Comparison of ENCODE assay signal across 16 cellular contexts in genomic region chr17:9258115-9259020, GRCh38.
DNase-seq lines count a peak whose midpoint lies in the region; ATAC-seq, FAIRE-seq and TF ChIP-seq lines count a peak whose summit lies in the region.
"Had no signal": no experiment of that assay in that cellular context is flagged by ENCODE, and none has a peak within 500 bp of the region (broad histone marks: within the 10 kb centered on the region; RNA-seq: fewer than 3 reads in every experiment).

No MANE protein-coding gene starts in this region.

- TF ChIP-seq POLR2A in HepG2 (IDR thresholded peaks at IDR 0.05; ENCODE audit: insufficient read depth in 1 of 2, low read depth in 2 of 2, low read length in 2 of 2) = no peak

- no peak overlapping the region for H3K4me3 ChIP-seq in BLaER1
- no peak overlapping the region for H3K4me3 ChIP-seq in HEK293 (ENCODE audit: low read depth, low read length)
- peak overlapping the region in 1 of 3 experiments; percentile 30; a peak in 2 of 6 replicates for H3K4me3 ChIP-seq in HepG2 (replicated peaks in 1 of 3; ENCODE audit: insufficient read depth in 1 of 3, low read depth in 2 of 3, low read length in 3 of 3)
- H3K4me3 ChIP-seq in mucosa of descending colon = no peak overlapping the region
- H3K4me3 ChIP-seq: GM23248, PC-9, uterus had no signal

- H3K79me2 ChIP-seq in HepG2 (ENCODE audit: insufficient read depth, low read length) = no peaks in the 10 kb centered on the region

- H3K4me1 ChIP-seq in BLaER1 = peaks cover 58% of the 10 kb centered on the region
- H3K4me1 ChIP-seq in HEK293 (ENCODE audit: control insufficient read depth, insufficient read depth, low read length) = peaks cover 8% of the 10 kb centered on the region; the same call in 1 of the 2 replicates
- H3K4me1 ChIP-seq in HepG2 (ENCODE audit: insufficient read depth, low read length) = peaks cover 43% of the 10 kb centered on the region
- peaks cover 13% of the 10 kb centered on the region for H3K4me1 ChIP-seq in mucosa of descending colon (ENCODE audit: low read depth)

- peaks cover 5 to 10% of the 10 kb centered on the region in 2 donors for H3K4me1 Mint-ChIP-seq in effector memory CD8-positive, alpha-beta T cell (ENCODE audit: low read depth in 2 of 2)

- CTCF ChIA-PET in HEK293 (lab: Yijun Ruan, JAX) = interaction anchor here (0.8 to 1.5 kb wide), 2 partner anchors 35 to 260 kb away, joined by 3 read pairs; no protein-coding TSS in a partner anchor
- CTCF ChIA-PET in HepG2 (lab: Yijun Ruan, JAX; ENCODE audit: low intra/inter-chr PET ratio, low total read pairs) = no interaction called here

- in situ Hi-C loops in HepG2 (cut with HindIII; ENCODE audit: extremely low pct_ligation_motif_present, low pct_unique_long_range_greater_than_20kb) = no loop called here

- no peak overlapping the region for H2AFZ ChIP-seq in HepG2 (ENCODE audit: low read length)
- H2AFZ ChIP-seq: GM23248, PC-9 had no signal

- H3K27me3 Mint-ChIP-seq in effector memory CD8-positive, alpha-beta T cell = no peaks in the 10 kb centered on the region
- H3K27me3 Mint-ChIP-seq: activated B cell treated with CpG ODN at 0.5 μM for 24 hours had no signal

- DNase-seq in SHP77 treated with DMSO at 0.1 percent for 48 hours (lab: John Stamatoyannopoulos, UW) = peak; percentile 30
- peak; percentile 67 for DNase-seq in HepG2 (ENCODE audit: low spot score)
- no peak for DNase-seq in substantia nigra (lab: John Stamatoyannopoulos, UW)
- DNase-seq in CD1c-positive myeloid dendritic cell (ENCODE audit: extremely low spot score) = no peak
- DNase-seq in effector memory CD8-positive, alpha-beta T cell = no peak
- DNase-seq in mucosa of descending colon = no peak
- DNase-seq: activated B cell treated with CpG ODN at 0.5 μM for 24 hours; activated CD8-positive, alpha-beta memory T cell treated with anti-CD3 and anti-CD28 coated beads, Interleukin-2, amount 50 U/mL, for 48 hours; DMS153; GM23248; MV-4-11; PC-9; stimulated activated naive CD4-positive, alpha-beta T cell; uterus had no signal

- 36% methylated on average over 15 of the region's 15 CpGs for WGBS in HepG2 (ENCODE audit: low lambda C conversion rate)

- FAIRE-seq in HepG2 (lab: Jason Lieb, UNC) = peak; percentile 77

- peak overlapping the region in 1 of 2 donors; percentile 60 for H3K27ac Mint-ChIP-seq in effector memory CD8-positive, alpha-beta T cell
- H3K27ac Mint-ChIP-seq: activated B cell treated with CpG ODN at 0.5 μM for 24 hours had no signal

- ATAC-seq in HepG2 (peak; percentile 85), mucosa of descending colon (no peak)
- no peak for ATAC-seq in effector memory CD8-positive, alpha-beta T cell (replicated peaks)

- H3K36me3 Mint-ChIP-seq in effector memory CD8-positive, alpha-beta T cell (ENCODE audit: insufficient read depth) = no peaks in the 10 kb centered on the region

- H3K9me3 ChIP-seq in BLaER1 = no peaks in the 10 kb centered on the region
- no peaks in the 10 kb centered on the region for H3K9me3 ChIP-seq in HEK293 (ENCODE audit: control insufficient read depth, insufficient read depth, low read depth, low read length)
- no peaks in the 10 kb centered on the region for H3K9me3 ChIP-seq in HepG2 (ENCODE audit: low read length)
- H3K9me3 ChIP-seq in mucosa of descending colon = no peaks in the 10 kb centered on the region
- H3K9me3 ChIP-seq: uterus had no signal

- no peaks in the 10 kb centered on the region for H3K9me3 Mint-ChIP-seq in effector memory CD8-positive, alpha-beta T cell
- H3K9me3 Mint-ChIP-seq: activated B cell treated with CpG ODN at 0.5 μM for 24 hours had no signal

- H3K4me3 Mint-ChIP-seq in effector memory CD8-positive, alpha-beta T cell = no peak overlapping the region
- H3K4me3 Mint-ChIP-seq: activated B cell treated with CpG ODN at 0.5 μM for 24 hours had no signal

- BruUV-seq in HepG2 (replicated peaks; lab: Mats Ljungman, UMichigan) = no TSS peak

- H3K36me3 ChIP-seq in BLaER1 (no peaks in the 10 kb centered on the region), HEK293 (ENCODE audit: control insufficient read depth in 2 of 2, insufficient read depth in 1 of 2, low read length in 2 of 2) (no peaks in the 10 kb centered on the region), HepG2 (replicated peaks in 1 of 2; ENCODE audit: control insufficient read depth in 1 of 2, insufficient read depth in 2 of 2, low read length in 2 of 2) (no peaks in the 10 kb centered on the region), mucosa of descending colon (ENCODE audit: low read depth) (no peaks in the 10 kb centered on the region)
- H3K36me3 ChIP-seq: uterus had no signal

- TF ChIP-seq EP300 in HepG2 (IDR thresholded peaks at IDR 0.05; ENCODE audit: low read depth in 2 of 2, low read length in 2 of 2) = peak in 1 of 2 experiments; percentile 52; a peak in 1 of 4 replicates
- TF ChIP-seq EP300 in HepG2 (CRISPR knock-in tag; IDR thresholded peaks at IDR 0.05; ENCODE audit: borderline replicate concordance) = no peak

- intact Hi-C loops in HepG2 (cut with micrococcal nuclease; ENCODE audit: unreplicated experiment) (no loop called here), mucosa of descending colon (cut with DNase I, micrococcal nuclease) (no loop called here)

- H3K27me3 ChIP-seq in BLaER1 (peaks cover 23% of the 10 kb centered on the region), HepG2 (ENCODE audit: control insufficient read depth in 1 of 2, insufficient read depth in 2 of 2, low read length in 2 of 2) (no peaks in the 10 kb centered on the region)
- H3K27me3 ChIP-seq: uterus had no signal

- H3K27ac ChIP-seq in BLaER1 (no peak overlapping the region), HEK293 (ENCODE audit: extremely low read depth, low read depth, low read length) (no peak overlapping the region), HepG2 (ENCODE audit: extremely low read length, insufficient read depth, low read length) (no peak overlapping the region), substantia nigra (ENCODE audit: low read depth, low read length, poor library complexity, severe bottlenecking) (no peak overlapping the region)
- H3K27ac ChIP-seq: PC-9 had no signal

- peak overlapping the region; percentile 86 for H3K4me2 ChIP-seq in BLaER1
- peak overlapping the region; percentile 63 for H3K4me2 ChIP-seq in HepG2 (ENCODE audit: low read depth, low read length)
- H3K4me2 ChIP-seq: PC-9 had no signal

- TF ChIP-seq CTCF in HEK293 (tag by site-specific recombination; IDR thresholded peaks at IDR 0.05) (no peak), HepG2 (CRISPR knock-in tag; IDR thresholded peaks at IDR 0.05) (no peak), mucosa of descending colon (IDR thresholded peaks at IDR 0.05) (no peak)

- H4K20me1 ChIP-seq in BLaER1 (peaks cover 61% of the 10 kb centered on the region), HepG2 (ENCODE audit: insufficient read depth, low read length) (no peaks in the 10 kb centered on the region)

- TF ChIP-seq RAD21 in HepG2 (CRISPR knock-in tag; IDR thresholded peaks at IDR 0.05) = no peak

- POLR2A ChIA-PET in HEK293 (lab: Yijun Ruan, JAX) (no interaction called here), HepG2 (lab: Yijun Ruan, JAX) (no interaction called here)

- H3K9ac ChIP-seq in BLaER1 = no peak overlapping the region
- H3K9ac ChIP-seq in HepG2 (ENCODE audit: insufficient read depth, low read depth, low read length) = peak overlapping the region; percentile 7; the same call in 1 of the 2 replicates
- H3K9ac ChIP-seq: GM23248 had no signal

TF ChIP-seq in HEK293, 187 proteins besides CTCF, POLR2A, EP300 and RAD21:
- TF ChIP-seq ZBTB44 (tag by site-specific recombination; IDR thresholded peaks at IDR 0.05) (no peak), ZIC2 (tag by site-specific recombination; IDR thresholded peaks at IDR 0.05) (0 out of 2 replicates have a peak, but pooled peaks have one; percentile 16), GLIS1 (tag by site-specific recombination; IDR thresholded peaks at IDR 0.05) (peak; percentile 67; the same call in 1 of the 2 replicates)

TF ChIP-seq in HepG2, 621 proteins besides CTCF, POLR2A, EP300 and RAD21 (continues in another document):
- TF ChIP-seq ZNF446 (CRISPR knock-in tag; IDR thresholded peaks at IDR 0.05) (no peak), ZBTB25 (CRISPR knock-in tag; IDR thresholded peaks at IDR 0.05) (no peak), ASH2L (IDR thresholded peaks at IDR 0.05; ENCODE audit: insufficient read length, low read depth, low read length) (no peak), NR2F1 (CRISPR knock-in tag; IDR thresholded peaks at IDR 0.05) (no peak), ZNF496 (CRISPR knock-in tag; IDR thresholded peaks at IDR 0.05; ENCODE audit: insufficient replicate concordance) (no peak)

Comparison
In these comparisons a context has a peak if more than half of its experiments do, and no peak if none do; other contexts are left out.
1. DNase-seq: peak in SHP77 treated with DMSO at 0.1 percent for 48 hours (single experiment) and HepG2 (single experiment); none in substantia nigra (0 of 49), CD1c-positive myeloid dendritic cell (single experiment), effector memory CD8-positive, alpha-beta T cell (0 of 3) and mucosa of descending colon (0 of 3).